ENCODE assay signal across 16 cellular contexts in genomic region chr5:61123145-61123544, GRCh38.
"Had no signal": no experiment of that assay in that cellular context is flagged by ENCODE, and none has a peak within 500 bp of the region (broad histone marks: within the 10 kb centered on the region; RNA-seq: fewer than 3 reads in every experiment).

No MANE protein-coding gene starts in this region.

- ATAC-seq: activated CD8-positive, alpha-beta T cell treated with anti-CD3 and anti-CD28 coated beads, Interleukin-2, amount 10 ng/mL, durations not matched to agents 7 days and 5 days; left lobe of liver; sciatic nerve; upper lobe of right lung had no signal

- H3K4me1 ChIP-seq: breast epithelium, esophagus muscularis mucosa, prostate gland, upper lobe of right lung had no signal

- H3K27me3 ChIP-seq: breast epithelium, esophagus muscularis mucosa, upper lobe of right lung had no signal

- H3K36me3 ChIP-seq: breast epithelium, esophagus muscularis mucosa, prostate gland, upper lobe of right lung had no signal

- H3K27ac ChIP-seq: breast epithelium, esophagus muscularis mucosa, prostate gland, upper lobe of right lung had no signal

- DNase-seq: activated CD8-positive, alpha-beta memory T cell treated with anti-CD3 and anti-CD28 coated beads, Interleukin-2, amount 50 U/mL, for 48 hours; activated CD8-positive, alpha-beta T cell treated with anti-CD3 and anti-CD28 coated beads, Interleukin-2, amount 10 ng/mL, durations not matched to agents 7 days and 5 days; activated naive CD8-positive, alpha-beta T cell treated with anti-CD3 and anti-CD28 coated beads, Interleukin-2, amount 10 ng/mL, durations not matched to agents 7 days and 5 days; aorta; glutamatergic neuron; mammary epithelial cell; occipital lobe; stimulated activated CD4-positive, alpha-beta T cell treated with anti-CD3 and anti-CD28 coated beads, Interleukin-2, amount 100 ng/mL, for 24 hours; stimulated activated naive CD4-positive, alpha-beta T cell treated with Interleukin-2 at 50 U/mL for 16 hours; T1000; upper lobe of right lung had no signal

- H3K4me3 ChIP-seq: breast epithelium, esophagus muscularis mucosa, prostate gland, upper lobe of right lung had no signal

- H3K9me3 ChIP-seq: breast epithelium, esophagus muscularis mucosa, prostate gland, upper lobe of right lung had no signal
